ENCODE assay signal across 1 cellular context in genomic region chr3:125229168-125229567, GRCh38.
TF ChIP-seq lines count a peak whose summit lies in the region.

No MANE protein-coding gene starts in this region.

TF ChIP-seq in GM23338, 12 proteins besides CTCF, POLR2A, EP300 and RAD21 (continued from another document):
- TF ChIP-seq ZNF462 (CRISPR knock-in tag; IDR thresholded peaks at IDR 0.05) = no peak
- no peak for TF ChIP-seq REST (IDR thresholded peaks at IDR 0.05; ENCODE audit: unreplicated experiment)
- no peak for TF ChIP-seq NANOG (IDR thresholded peaks at IDR 0.05; ENCODE audit: borderline replicate concordance)
